Comparison of ENCODE assay signal across 8 cellular contexts in genomic region chr11:73660497-73661034, GRCh38. TPM values are rescaled to one million over a fixed set of nuclear protein-coding genes. Genes with fewer than 3 reads are reported as not detected.
DNase-seq lines count a peak whose midpoint lies in the region; ATAC-seq, FAIRE-seq and TF ChIP-seq lines count a peak whose summit lies in the region.

No MANE protein-coding gene starts in this region.

- H3K4me3 Mint-ChIP-seq in activated T-cell treated with anti-CD3 and anti-CD28 coated beads, Interleukin-2, amount 50 U/mL, for 4 hours = peak overlapping the region; percentile 37

- H3K36me3 ChIP-seq in right lobe of liver (no peaks in the 10 kb centered on the region), thoracic aorta (no peaks in the 10 kb centered on the region)

- TF ChIP-seq CTCF in astrocyte of the spinal cord (IDR thresholded peaks at IDR 0.05; ENCODE audit: low read depth, low read length) (no peak), right lobe of liver (IDR thresholded peaks at IDR 0.05) (no peak), thoracic aorta (IDR thresholded peaks at IDR 0.05) (no peak), D721Med (IDR thresholded peaks at IDR 0.05; ENCODE audit: insufficient read depth, missing control alignments) (no peak)

- in situ Hi-C loops in astrocyte of the spinal cord (cut with HindIII; ENCODE audit: low sequenced_read_pairs) = no loop called here

- intact Hi-C loops in right lobe of liver (cut with DNase I) = no loop called here

- FAIRE-seq in D721Med (lab: Jason Lieb, UNC) = no peak

- H3K9me3 ChIP-seq in right lobe of liver = no peaks in the 10 kb centered on the region
- H3K9me3 ChIP-seq in thoracic aorta = no peaks in the 10 kb centered on the region

- H3K4me3 ChIP-seq in astrocyte of the spinal cord (ENCODE audit: low read depth, low read length) (peak overlapping the region; percentile 22), right lobe of liver (peak overlapping the region in 1 of 3 donors; percentile 41), thoracic aorta (peak overlapping the region; percentile 71)

- no peaks in the 10 kb centered on the region for H3K9me3 Mint-ChIP-seq in activated T-cell treated with anti-CD3 and anti-CD28 coated beads, Interleukin-2, amount 50 U/mL, for 4 hours

- TF ChIP-seq POLR2A in right lobe of liver (IDR thresholded peaks at IDR 0.05) = no peak

- H3K27me3 ChIP-seq in right lobe of liver (no peaks in the 10 kb centered on the region), thoracic aorta (replicated peaks; ENCODE audit: insufficient read depth) (no peaks in the 10 kb centered on the region)

- H3K27ac ChIP-seq in right lobe of liver (no peak overlapping the region), thoracic aorta (no peak overlapping the region)

- H3K4me1 ChIP-seq in right lobe of liver = peaks cover 0 to 10% (median 0%) of the 10 kb centered on the region in 4 donors
- peaks cover 6 to 24% of the 10 kb centered on the region in 2 donors for H3K4me1 ChIP-seq in thoracic aorta (ENCODE audit: control insufficient read depth in 1 of 2, low read depth in 2 of 2)

- peaks cover 14% of the 10 kb centered on the region for H3K4me1 Mint-ChIP-seq in activated T-cell treated with anti-CD3 and anti-CD28 coated beads, Interleukin-2, amount 50 U/mL, for 4 hours (ENCODE audit: low read depth)

- H3K27me3 Mint-ChIP-seq in activated T-cell treated with anti-CD3 and anti-CD28 coated beads, Interleukin-2, amount 50 U/mL, for 4 hours (ENCODE audit: low read depth) = no peaks in the 10 kb centered on the region

- DNase-seq in activated T-cell treated with anti-CD3 and anti-CD28 coated beads, Interleukin-2, amount 50 U/mL, for 4 hours = no peak
- DNase-seq in activated T-cell treated with anti-CD3 and anti-CD28 coated beads for 4 hours (no peak), astrocyte of the spinal cord (ENCODE audit: low read depth, low spot score) (no peak), right lobe of liver (no peak), thoracic aorta (ENCODE audit: low spot score) (no peak), D721Med (ENCODE audit: insufficient read length, low spot score) (no peak)
- no peak for DNase-seq in activated CD8-positive, alpha-beta memory T cell treated with anti-CD3 and anti-CD28 coated beads, Interleukin-2, amount 50 U/mL, for 48 hours

- no peaks in the 10 kb centered on the region for H3K36me3 Mint-ChIP-seq in activated T-cell treated with anti-CD3 and anti-CD28 coated beads, Interleukin-2, amount 50 U/mL, for 4 hours (ENCODE audit: insufficient read depth)

- ATAC-seq in activated T-cell treated with anti-CD3 and anti-CD28 coated beads, Interleukin-2, amount 50 U/mL, for 4 hours = peak; percentile 5 to 24
- ATAC-seq in right lobe of liver (peak in 3 of 4 donors; percentile 5 to 25 (median 7)), thoracic aorta (ENCODE audit: insufficient number of reproducible peaks, low FRiP score, low read depth) (no peak), GM18519 (IDR thresholded peaks at IDR 0.05; ENCODE audit: low FRiP score, unreplicated experiment) (no peak)

- no CpG with 5 or more reads among the region's 25 CpGs for WGBS in right lobe of liver (ENCODE audit: insufficient coverage, low coverage, low lambda C conversion rate, missing lambda C conversion rate)

RNA-seq across cellular contexts. Expression of gene PLEKHB1, which starts 14.2 kb away (rescaled TPM):
- total RNA-seq in activated T-cell treated with anti-CD3 and anti-CD28 coated beads, Interleukin-2, amount 50 U/mL, for 4 hours = 1 to 10 TPM; 3.1 to 3.7 (median 3.4) TPM
- total RNA-seq in right lobe of liver (1 to 10 TPM in 3 of 6 experiments, under 1 TPM in 3; 0.42 to 2.1 (median 0.96) TPM), thoracic aorta (1 to 10 TPM; 7.3 to 7.9 TPM)

Comparison
In these comparisons a context has a peak if more than half of its experiments do, and no peak if none do; other contexts are left out.
1. ATAC-seq: peak in activated T-cell treated with anti-CD3 and anti-CD28 coated beads, Interleukin-2, amount 50 U/mL, for 4 hours (2 of 2) and right lobe of liver (3 of 4); none in thoracic aorta (single experiment) and GM18519 (single experiment).